In genomic region chr19:54128441-54128725, GRCh38 we compare ENCODE assay signal across 31 cellular contexts. TPM values are rescaled to one million over a fixed set of nuclear protein-coding genes. Genes with fewer than 3 reads are reported as not detected.
"Had no signal": no experiment of that assay in that cellular context is flagged by ENCODE, and none has a peak within 500 bp of the region (broad histone marks: within the 10 kb centered on the region; RNA-seq: fewer than 3 reads in every experiment).

No MANE protein-coding gene starts in this region.

- H3K27ac ChIP-seq: colonic mucosa, coronary artery, dorsolateral prefrontal cortex, epithelial cell of prostate, esophagus muscularis mucosa, esophagus squamous epithelium, foreskin keratinocyte, gastrocnemius medialis, gastroesophageal sphincter, heart left ventricle had no signal

- FAIRE-seq: colon, endometrium, endothelial cell of umbilical vein, frontal cortex had no signal

- DNase-seq: colonic mucosa; cortex of kidney; dermis blood vessel endothelial cell; dorsolateral prefrontal cortex; effector CD4-positive, alpha-beta T cell; effector CD8-positive, alpha-beta T cell; effector memory CD4-positive, alpha-beta T cell; effector memory CD8-positive, alpha-beta T cell; endodermal cell; erythroblast; esophagus squamous epithelium; foreskin fibroblast; foreskin keratinocyte; foreskin melanocyte; gastrocnemius medialis; glutamatergic neuron; head of caudate nucleus; heart left ventricle had no signal

- H3K27me3 ChIP-seq: colonic mucosa, dorsolateral prefrontal cortex, esophagus muscularis mucosa, esophagus squamous epithelium, foreskin keratinocyte, gastrocnemius medialis, gastroesophageal sphincter, heart left ventricle had no signal

- H3K4me1 ChIP-seq: colonic mucosa, esophagus muscularis mucosa, esophagus squamous epithelium, foreskin keratinocyte, gastrocnemius medialis, gastroesophageal sphincter, heart left ventricle had no signal

- H3K9me3 Mint-ChIP-seq: dendritic cell treated with granulocyte-macrophage colony-stimulating factor and Interleukin-4, amounts not matched to agents 40 ng/mL and 50 ng/mL, for 4 days; effector memory CD8-positive, alpha-beta T cell; endodermal cell had no signal

- H3K4me3 ChIP-seq: colonic mucosa, coronary artery, dorsolateral prefrontal cortex, esophagus muscularis mucosa, esophagus squamous epithelium, gastrocnemius medialis, gastroesophageal sphincter, heart left ventricle had no signal

- H3K9me3 ChIP-seq: colonic mucosa, esophagus muscularis mucosa, esophagus squamous epithelium, gastrocnemius medialis, gastroesophageal sphincter, heart left ventricle had no signal

- H3K4me1 Mint-ChIP-seq: endodermal cell had no signal

- H3K36me3 ChIP-seq: colonic mucosa had no signal

- H3K4me3 Mint-ChIP-seq: dendritic cell treated with granulocyte-macrophage colony-stimulating factor and Interleukin-4, amounts not matched to agents 40 ng/mL and 50 ng/mL, for 4 days; effector memory CD8-positive, alpha-beta T cell; endodermal cell had no signal

- H3K27ac Mint-ChIP-seq: dendritic cell treated with granulocyte-macrophage colony-stimulating factor and Interleukin-4, amounts not matched to agents 40 ng/mL and 50 ng/mL, for 4 days; effector memory CD8-positive, alpha-beta T cell; endodermal cell had no signal

- H3K27me3 Mint-ChIP-seq: dendritic cell treated with granulocyte-macrophage colony-stimulating factor and Interleukin-4, amounts not matched to agents 40 ng/mL and 50 ng/mL, for 4 days; effector memory CD8-positive, alpha-beta T cell had no signal

- ATAC-seq: effector memory CD8-positive, alpha-beta T cell; esophagus mucosa; foreskin keratinocyte; gastrocnemius medialis; gastroesophageal sphincter; heart left ventricle had no signal

RNA-seq across cellular contexts. Expression of gene OSCAR, which starts 27.8 kb away (rescaled TPM):
- total RNA-seq: dermis blood vessel endothelial cell, dermis microvascular lymphatic vessel endothelial cell, endothelial cell of umbilical vein, epithelial cell of proximal tubule, frontal cortex, glomerular endothelial cell had no signal
